ENCODE assay signal across 22 cellular contexts in the genomic region with DNA sequence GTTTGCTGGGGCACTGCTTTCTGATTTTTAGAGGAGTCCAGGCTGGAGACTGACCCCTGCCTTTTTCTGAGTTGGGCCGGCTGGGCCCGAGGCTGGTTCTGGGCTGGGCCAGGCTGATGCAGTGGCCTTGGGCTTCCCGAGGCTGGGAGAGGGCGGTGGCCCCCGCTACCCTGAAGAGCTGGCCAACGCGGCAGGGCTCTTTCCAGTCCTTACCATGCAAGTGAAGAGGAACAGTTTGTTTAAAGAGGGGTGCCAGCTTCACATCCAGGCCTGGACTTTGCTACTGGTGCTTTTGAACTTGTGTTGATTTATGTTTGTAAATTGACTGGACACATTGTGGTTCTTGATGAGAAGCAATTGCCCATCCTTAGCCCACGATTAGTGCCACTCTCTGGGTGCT. TPM values are rescaled to one million over a fixed set of nuclear protein-coding genes. Genes with fewer than 3 reads are reported as not detected.
DNase-seq lines count a peak whose midpoint lies in the region; ATAC-seq and TF ChIP-seq lines count a peak whose summit lies in the region.
"Had no signal": no experiment of that assay in that cellular context is flagged by ENCODE, and none has a peak within 500 bp of the region (broad histone marks: within the 10 kb centered on the region; RNA-seq: fewer than 3 reads in every experiment).

No MANE protein-coding gene starts in this region.

- H3K36me3 ChIP-seq in HUES48 (ENCODE audit: control insufficient read depth, insufficient read depth, low read length): no peaks in the 10 kb centered on the region
- H3K36me3 ChIP-seq in endodermal cell (ENCODE audit: control insufficient read depth, insufficient read depth, low read length): peaks cover 29% of the 10 kb centered on the region
- no peaks in the 10 kb centered on the region for H3K36me3 ChIP-seq in neutrophil
- no peaks in the 10 kb centered on the region for H3K36me3 ChIP-seq in WERI-Rb-1

- H3K27ac ChIP-seq in C4-2B: 0 out of 2 replicates have a peak overlapping the region, but pooled peaks have one; percentile 12
- H3K27ac ChIP-seq in HUES48 (ENCODE audit: low read depth, low read length): peak overlapping the region; percentile 20
- no peak overlapping the region for H3K27ac ChIP-seq in endodermal cell (ENCODE audit: low read depth, low read length)
- peak overlapping the region; percentile 68 for H3K27ac ChIP-seq in neutrophil
- no peak overlapping the region for H3K27ac ChIP-seq in WERI-Rb-1

- DNase-seq in endodermal cell: peak; percentile 44
- no peak for DNase-seq in DMS114 treated with DMSO at 0.1 percent for 48 hours (lab: John Stamatoyannopoulos, UW; ENCODE audit: unreplicated experiment)
- DNase-seq in WERI-Rb-1: no peak
- DNase-seq: AML-193; CD4-positive, CD25-positive, alpha-beta regulatory T cell; COR-L47; DMS 273 treated with DMSO at 0.1 percent for 48 hours; GF-D8; IMR-90; NCI-H1417; NCI-H187; NCI-H2107; NCI-H510A; NCI-H748 treated with DMSO at 0.1 percent for 48 hours; SHP77 treated with DMSO at 0.1 percent for 48 hours; SK-N-SH had no signal

- peak overlapping the region; percentile 74 for H3K27ac Mint-ChIP-seq in endodermal cell

- WGBS in endodermal cell (ENCODE audit: insufficient coverage in 1 of 2, insufficient read length in 1 of 2), 2 experiments: 83 to 92% methylated on average over 2 to 8 of the region's 8 CpGs

- peaks cover 10% of the 10 kb centered on the region for H3K36me3 Mint-ChIP-seq in endodermal cell (ENCODE audit: low read depth)

- H3K4me3 Mint-ChIP-seq in endodermal cell: no peak overlapping the region

- H3K9me3 ChIP-seq in HUES48 (ENCODE audit: control insufficient read depth, insufficient read depth, low read length) (no peaks in the 10 kb centered on the region), endodermal cell (ENCODE audit: control insufficient read depth, low read length) (no peaks in the 10 kb centered on the region), neutrophil (no peaks in the 10 kb centered on the region), WERI-Rb-1 (ENCODE audit: severe bottlenecking) (no peaks in the 10 kb centered on the region)
- H3K9me3 ChIP-seq: SK-N-SH had no signal

- H3K27me3 ChIP-seq in HUES48 (ENCODE audit: control insufficient read depth, insufficient read depth, low read length): no peaks in the 10 kb centered on the region
- H3K27me3 ChIP-seq in endodermal cell (ENCODE audit: control insufficient read depth, insufficient read depth, low read length, poor library complexity, severe bottlenecking): no peaks in the 10 kb centered on the region
- no peaks in the 10 kb centered on the region for H3K27me3 ChIP-seq in neutrophil
- no peaks in the 10 kb centered on the region for H3K27me3 ChIP-seq in WERI-Rb-1 (ENCODE audit: insufficient read depth, low read depth, severe bottlenecking)

- TF ChIP-seq CTCF in C4-2B (conservative IDR thresholded peaks at IDR 0.05) (no peak), endodermal cell (conservative IDR thresholded peaks at IDR 0.05) (no peak), neutrophil (IDR thresholded peaks at IDR 0.05) (no peak), WERI-Rb-1 (IDR thresholded peaks at IDR 0.05; ENCODE audit: low read depth, low read length) (no peak)

- no peak for ATAC-seq in HG03039 (IDR thresholded peaks at IDR 0.05; ENCODE audit: unreplicated experiment)
- no peak for ATAC-seq in HG03025 (IDR thresholded peaks at IDR 0.05; ENCODE audit: low FRiP score, unreplicated experiment)
- ATAC-seq: GM12878 had no signal

- H3K27me3 Mint-ChIP-seq in endodermal cell (ENCODE audit: insufficient read depth): no peaks in the 10 kb centered on the region

- no peak overlapping the region for H3K4me3 ChIP-seq in HUES48 (ENCODE audit: low read depth, low read length)
- H3K4me3 ChIP-seq in endodermal cell (ENCODE audit: low read length): no peak overlapping the region
- no peak overlapping the region for H3K4me3 ChIP-seq in neutrophil (ENCODE audit: low read depth in 1 of 2, low read length in 1 of 2)
- no peak overlapping the region for H3K4me3 ChIP-seq in WERI-Rb-1 (ENCODE audit: low read depth, low read length)
- H3K4me3 ChIP-seq: GM12878 had no signal

- H3K9me3 Mint-ChIP-seq in endodermal cell: no peaks in the 10 kb centered on the region

- H3K4me1 ChIP-seq in HUES48 (ENCODE audit: control insufficient read depth, insufficient read depth, low read length) (peaks cover 82% of the 10 kb centered on the region), endodermal cell (ENCODE audit: control insufficient read depth, insufficient read depth, low read length) (peaks cover 32% of the 10 kb centered on the region), neutrophil (ENCODE audit: control insufficient read depth in 1 of 2, insufficient read depth in 1 of 2, low read depth in 1 of 2, low read length in 1 of 2) (peaks cover 72 to 73% of the 10 kb centered on the region in 2 experiments)

- H3K9ac ChIP-seq in HUES48 (ENCODE audit: low read depth, low read length) (no peak overlapping the region), endodermal cell (ENCODE audit: extremely low read depth, low read length, poor library complexity, severe bottlenecking) (no peak overlapping the region)
- H3K9ac ChIP-seq: SK-N-SH had no signal

- H3K4me1 Mint-ChIP-seq in endodermal cell: peaks cover 71% of the 10 kb centered on the region

RNA-seq across cellular contexts. Expression of a gene that starts 15.3 kb away (rescaled TPM):
- 100 to 1,000 TPM; 115 to 119 TPM for total RNA-seq in endodermal cell
- polyA plus RNA-seq in endodermal cell (2013, experiment 1 of 2): 54.4 TPM
- polyA plus RNA-seq in endodermal cell (2013, experiment 2 of 2): 50.2 TPM

Comparison
In these comparisons a context has a peak if more than half of its experiments do, and no peak if none do; other contexts are left out.
1. H3K27ac ChIP-seq: peak in C4-2B (single experiment), HUES48 (single experiment) and neutrophil (single experiment); none in endodermal cell (single experiment) and WERI-Rb-1 (single experiment).